In the genomic region with DNA sequence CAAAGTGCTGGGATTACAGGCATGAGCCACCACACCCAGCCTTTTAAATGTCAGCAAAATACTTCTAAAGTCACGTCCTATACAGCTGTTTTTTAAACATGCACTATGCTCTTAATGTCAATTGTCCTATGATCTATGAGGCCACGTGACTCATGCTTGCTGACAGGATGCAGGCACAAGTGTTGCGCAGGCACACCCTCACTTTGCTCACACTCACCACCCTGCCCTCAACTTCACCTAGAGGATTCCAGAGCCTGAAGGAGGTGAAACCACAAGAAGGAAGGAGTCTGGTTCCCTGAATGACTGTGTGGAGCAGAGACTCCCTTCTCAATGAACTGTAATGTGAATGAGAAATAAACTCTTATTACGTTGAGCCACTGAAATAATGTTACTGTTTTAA, we compare ENCODE assay signal across 1 cellular context.
A peak's percentile ranks its signal among the peaks of the same experiment; 100 is the strongest.
TF ChIP-seq lines count a peak whose summit lies in the region.

No MANE protein-coding gene starts in this region.

TF ChIP-seq in HepG2, 621 proteins besides CTCF, POLR2A, EP300 and RAD21 (continued from another document):
- TF ChIP-seq, protein P1, sequence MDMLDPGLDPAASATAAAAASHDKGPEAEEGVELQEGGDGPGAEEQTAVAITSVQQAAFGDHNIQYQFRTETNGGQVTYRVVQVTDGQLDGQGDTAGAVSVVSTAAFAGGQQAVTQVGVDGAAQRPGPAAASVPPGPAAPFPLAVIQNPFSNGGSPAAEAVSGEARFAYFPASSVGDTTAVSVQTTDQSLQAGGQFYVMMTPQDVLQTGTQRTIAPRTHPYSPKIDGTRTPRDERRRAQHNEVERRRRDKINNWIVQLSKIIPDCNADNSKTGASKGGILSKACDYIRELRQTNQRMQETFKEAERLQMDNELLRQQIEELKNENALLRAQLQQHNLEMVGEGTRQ (IDR thresholded peaks at IDR 0.05; ENCODE audit: low read depth, low read length) = peak; percentile 45
- TF ChIP-seq, protein P1 (CRISPR knock-in tag; IDR thresholded peaks at IDR 0.05; ENCODE audit: borderline replicate concordance) = peak; percentile 27; the same call in 1 of the 2 replicates
- TF ChIP-seq NONO (IDR thresholded peaks at IDR 0.05) (no peak), NONO (CRISPR knock-in tag; conservative IDR thresholded peaks at IDR 0.05) (no peak), ZNF205 (CRISPR knock-in tag; IDR thresholded peaks at IDR 0.05) (no peak), ZFP1 (CRISPR knock-in tag; IDR thresholded peaks at IDR 0.05) (no peak), ZNF660 (CRISPR knock-in tag; IDR thresholded peaks at IDR 0.05; ENCODE audit: borderline replicate concordance, low read depth) (no peak), EED (CRISPR knock-in tag; IDR thresholded peaks at IDR 0.05) (no peak)
